In the genomic region with DNA sequence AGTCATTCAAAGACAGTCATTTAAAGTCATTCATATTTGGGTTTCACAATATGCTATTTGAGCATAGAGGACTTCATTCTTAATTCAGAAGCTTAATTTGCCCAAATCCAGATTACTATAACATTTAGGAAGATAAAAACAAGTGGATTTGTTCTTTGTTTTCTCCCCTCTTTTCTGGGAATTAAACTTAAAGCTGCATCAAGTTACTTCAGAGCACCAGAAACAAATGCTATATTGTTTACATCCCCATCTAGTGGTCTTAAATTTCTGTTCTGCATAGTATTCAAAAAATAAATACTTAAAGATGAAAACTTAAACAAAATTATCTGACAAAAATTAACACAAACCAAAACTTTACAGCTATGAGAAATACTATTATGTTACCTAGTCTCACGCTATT, we compare ENCODE assay signal across 11 cellular contexts. TPM values are rescaled to one million over a fixed set of nuclear protein-coding genes. Genes with fewer than 3 reads are reported as not detected.
DNase-seq lines count a peak whose midpoint lies in the region; ATAC-seq and TF ChIP-seq lines count a peak whose summit lies in the region.
"Had no signal": no experiment of that assay in that cellular context is flagged by ENCODE, and none has a peak within 500 bp of the region (broad histone marks: within the 10 kb centered on the region; RNA-seq: fewer than 3 reads in every experiment).

No MANE protein-coding gene starts in this region.

- DNase-seq in left ventricle myocardium inferior (no peak), Right ventricle myocardium superior (no peak), RWPE2 (ENCODE audit: low spot score) (no peak), fibroblast of pulmonary artery (ENCODE audit: low read depth) (peak; percentile 57), HuH-7.5 (ENCODE audit: low spot score) (no peak), posterior cingulate gyrus (no peak), omental fat pad (ENCODE audit: low spot score) (no peak)
- DNase-seq in stimulated activated CD8-positive, alpha-beta memory T cell treated with anti-CD3 and anti-CD28 coated beads, Interleukin-4, amount 100 ng/mL, for 48 hours: no peak
- DNase-seq: cortex of kidney, left colon, NCI-H774 had no signal

- no peaks in the 10 kb centered on the region for H3K4me1 ChIP-seq in left ventricle myocardium inferior
- H3K4me1 ChIP-seq in RWPE2 (ENCODE audit: insufficient read depth, poor library complexity, severe bottlenecking): no peaks in the 10 kb centered on the region

- H3K27me3 ChIP-seq in left ventricle myocardium inferior (ENCODE audit: low read depth) (no peaks in the 10 kb centered on the region), RWPE2 (ENCODE audit: insufficient read depth, poor library complexity, severe bottlenecking) (no peaks in the 10 kb centered on the region)

- H3K9me3 ChIP-seq in left ventricle myocardium inferior (replicated peaks): no peaks in the 10 kb centered on the region
- H3K9me3 ChIP-seq in RWPE2 (ENCODE audit: severe bottlenecking): no peaks in the 10 kb centered on the region

- intact Hi-C loops in left ventricle myocardium inferior (cut with micrococcal nuclease): no loop called here
- intact Hi-C loops in Right ventricle myocardium superior (cut with DNase I): no loop called here
- intact Hi-C loops in posterior cingulate gyrus (cut with DNase I): no loop called here

- ATAC-seq in Right ventricle myocardium superior (ENCODE audit: poor library complexity) (no peak), RWPE2 (ENCODE audit: low read depth) (no peak), omental fat pad (ENCODE audit: low FRiP score) (no peak)
- ATAC-seq: left colon had no signal

- H3K36me3 ChIP-seq in left ventricle myocardium inferior (no peaks in the 10 kb centered on the region), RWPE2 (ENCODE audit: low read depth) (no peaks in the 10 kb centered on the region)

- H3K4me3 ChIP-seq in left ventricle myocardium inferior (no peak overlapping the region), RWPE2 (ENCODE audit: severe bottlenecking) (no peak overlapping the region), fibroblast of pulmonary artery (replicated peaks; ENCODE audit: low read depth, low read length) (no peak overlapping the region)

- H3K27ac ChIP-seq in left ventricle myocardium inferior (replicated peaks): no peak overlapping the region
- H3K27ac ChIP-seq in RWPE2 (ENCODE audit: poor library complexity, severe bottlenecking): no peak overlapping the region

- TF ChIP-seq CTCF in left ventricle myocardium inferior (IDR thresholded peaks at IDR 0.05; ENCODE audit: borderline replicate concordance): peak; percentile 53
- peak; percentile 71 for TF ChIP-seq CTCF in RWPE2 (IDR thresholded peaks at IDR 0.05; ENCODE audit: poor library complexity, severe bottlenecking)
- peak; percentile 42 for TF ChIP-seq CTCF in fibroblast of pulmonary artery (IDR thresholded peaks at IDR 0.05; ENCODE audit: low read length, missing control alignments)
- TF ChIP-seq CTCF in omental fat pad (IDR thresholded peaks at IDR 0.05): no peak

RNA-seq across cellular contexts. Expression of a gene that starts 34.7 kb away (rescaled TPM):
- total RNA-seq in left ventricle myocardium inferior (75.1 TPM), Right ventricle myocardium superior (70.7 TPM), omental fat pad (100 to 1,000 TPM in 1 of 4 donors, 10 to 100 TPM in 3; 70.2 to 114 (median 81.5) TPM)

Comparison
In these comparisons a context has a peak if more than half of its experiments do, and no peak if none do; other contexts are left out.
1. CTCF ChIP-seq: peak in left ventricle myocardium inferior (single experiment), RWPE2 (single experiment) and fibroblast of pulmonary artery (single experiment); none in omental fat pad (0 of 3).